10 cellular contexts compared by ENCODE assay signal in genomic region chr12:116539361-116539771, GRCh38. TPM values are rescaled to one million over a fixed set of nuclear protein-coding genes. Genes with fewer than 3 reads are reported as not detected.
A peak's percentile ranks its signal among the peaks of the same experiment; 100 is the strongest.
DNase-seq lines count a peak whose midpoint lies in the region; ATAC-seq and TF ChIP-seq lines count a peak whose summit lies in the region.
"Had no signal": no experiment of that assay in that cellular context is flagged by ENCODE, and none has a peak within 500 bp of the region (broad histone marks: within the 10 kb centered on the region; RNA-seq: fewer than 3 reads in every experiment).

No MANE protein-coding gene starts in this region.

- no peak for TF ChIP-seq CTCF in HCT116 (IDR thresholded peaks at IDR 0.05 in 2 of 3, conservative IDR thresholded peaks at IDR 0.05 in 1 of 3; ENCODE audit: borderline replicate concordance in 1 of 3, insufficient read depth in 1 of 3, low read depth in 2 of 3, low read length in 2 of 3)
- TF ChIP-seq CTCF in RWPE1 (conservative IDR thresholded peaks at IDR 0.05; ENCODE audit: low read depth), result no peak
- no peak for TF ChIP-seq CTCF in foreskin keratinocyte (conservative IDR thresholded peaks at IDR 0.05)

- H3K36me3 ChIP-seq in HCT116 (ENCODE audit: control insufficient read depth in 1 of 2, insufficient read depth in 2 of 2, low read length in 2 of 2), result no peaks in the 10 kb centered on the region
- no peaks in the 10 kb centered on the region for H3K36me3 ChIP-seq in CD8-positive, alpha-beta memory T cell (ENCODE audit: insufficient read depth, low read length)

- peak overlapping the region; percentile 48 for H3K4me2 ChIP-seq in HCT116 (ENCODE audit: low read length)

- no peak for DNase-seq in HCT116 (ENCODE audit: low read depth, low spot score)
- DNase-seq in RWPE1 (ENCODE audit: low spot score), result no peak
- peak in 1 of 2 donors; percentile 54 for DNase-seq in foreskin keratinocyte
- DNase-seq in activated CD8-positive, alpha-beta memory T cell treated with anti-CD3 and anti-CD28 coated beads, Interleukin-2, amount 50 U/mL, for 4 hours, result no peak
- no peak for DNase-seq in CD8-positive, alpha-beta memory T cell
- DNase-seq in NCI-H774 (lab: John Stamatoyannopoulos, UW), result no peak

- H3K27me3 ChIP-seq in HCT116 (ENCODE audit: insufficient read depth, low read length) (no peaks in the 10 kb centered on the region), foreskin keratinocyte (no peaks in the 10 kb centered on the region)
- no peaks in the 10 kb centered on the region for H3K27me3 ChIP-seq in CD8-positive, alpha-beta memory T cell (ENCODE audit: insufficient read depth, low read length, poor library complexity, severe bottlenecking)

- H3K4me3 Mint-ChIP-seq in CD8-positive, alpha-beta memory T cell, result no peak overlapping the region

- peaks cover 0 to 1% of the 10 kb centered on the region in 2 donors for H3K27me3 Mint-ChIP-seq in CD8-positive, alpha-beta memory T cell

- H3K27ac ChIP-seq in HCT116 (ENCODE audit: low read depth, low read length) (peak overlapping the region; percentile 29; the same call in 1 of the 2 replicates), RWPE1 (peak overlapping the region; percentile 68), foreskin keratinocyte (no peak overlapping the region), skin epidermis (peak overlapping the region in 15 of 21 experiments; percentile 3 to 69 (median 41))
- no peak overlapping the region for H3K27ac ChIP-seq in CD8-positive, alpha-beta memory T cell (ENCODE audit: low read depth, low read length)

- no peak for TF ChIP-seq POLR2A in HCT116 (IDR thresholded peaks at IDR 0.05; ENCODE audit: borderline replicate concordance, extremely low read depth, insufficient read depth, insufficient read length)

- no peaks in the 10 kb centered on the region for H3K9me3 Mint-ChIP-seq in CD8-positive, alpha-beta memory T cell
- H3K9me3 Mint-ChIP-seq: activated T-helper 2 cell treated with anti-CD3 and anti-CD28 coated beads, Interferon-gamma antibody, Interleukin-2, Interleukin-4, amounts not matched to agents 10 μg/mL and 5 μg/mL and 100 μg/mL, durations not matched to agents 14 hours and 24 hours and 36 hours had no signal

- no peaks in the 10 kb centered on the region for H4K20me1 ChIP-seq in HCT116 (ENCODE audit: insufficient read depth)

- peak overlapping the region; percentile 24; the same call in 1 of the 2 replicates for H3K9ac ChIP-seq in HCT116 (ENCODE audit: low read length)

- H3K4me1 ChIP-seq in HCT116 (ENCODE audit: control insufficient read depth in 1 of 2, insufficient read depth in 2 of 2, low read length in 2 of 2) (peaks cover 60 to 76% of the 10 kb centered on the region in 2 experiments), foreskin keratinocyte (peaks cover 19% of the 10 kb centered on the region)
- H3K4me1 ChIP-seq in CD8-positive, alpha-beta memory T cell (ENCODE audit: insufficient read depth, low read length), result no peaks in the 10 kb centered on the region

- H3K79me2 ChIP-seq in HCT116 (ENCODE audit: insufficient read depth, low read length), result peaks cover 8% of the 10 kb centered on the region

- no peaks in the 10 kb centered on the region for H3K9me2 ChIP-seq in HCT116 (ENCODE audit: insufficient read depth)

- no TSS peak for BruUV-seq in HCT116 (replicated peaks; lab: Mats Ljungman, UMichigan)

- RAD21 ChIA-PET in HCT116 (lab: Charles Lee; ENCODE audit: low non-redundant PET in 1 of 2, low total read pairs in 2 of 2, uncharacterized antibody in 2 of 2, unreplicated experiment in 2 of 2), result no interaction called here

- POLR2A ChIA-PET in HCT116 (lab: Charles Lee) (interaction anchor here (0.7 to 1.5 kb wide), 2 partner anchors 16 to 33 kb away, joined by 3 to 12 read pairs; no protein-coding TSS in a partner anchor), RWPE1 (lab: Yijun Ruan, JAX; ENCODE audit: low non-redundant PET) (interaction anchor here (0.8 kb wide), 1 partner anchor 22 kb away, joined by 3 read pairs; no protein-coding TSS in a partner anchor)
- POLR2A ChIA-PET in CD8-positive, alpha-beta memory T cell (lab: Charles Lee), result no interaction called here

- no peak overlapping the region for H2AFZ ChIP-seq in HCT116 (ENCODE audit: low read depth, low read length, poor library complexity, severe bottlenecking)

- ATAC-seq in HCT116 (no peak; the same call in 1 of the 2 replicates), foreskin keratinocyte (peak; percentile 52), HG03039 (IDR thresholded peaks at IDR 0.05; ENCODE audit: unreplicated experiment) (no peak)

- intact Hi-C loops in HCT116 (cut with micrococcal nuclease), result no loop called here

- no peaks in the 10 kb centered on the region for H3K36me3 Mint-ChIP-seq in CD8-positive, alpha-beta memory T cell

- peaks cover 10 to 20% (median 15%) of the 10 kb centered on the region in 3 donors for H3K4me1 Mint-ChIP-seq in CD8-positive, alpha-beta memory T cell

- H3K4me3 ChIP-seq in HCT116 (replicated peaks in 1 of 2; ENCODE audit: low read depth in 1 of 2, low read length in 2 of 2) (no peak overlapping the region), skin epidermis (no peak overlapping the region)
- H3K4me3 ChIP-seq in CD8-positive, alpha-beta memory T cell (ENCODE audit: low read length), result no peak overlapping the region

- no peak for TF ChIP-seq RAD21 in HCT116 (IDR thresholded peaks at IDR 0.05; ENCODE audit: low read depth)

- CTCF ChIA-PET in HCT116 (lab: Charles Lee) (no interaction called here), RWPE1 (lab: Yijun Ruan, JAX) (no interaction called here)
- CTCF ChIA-PET in CD8-positive, alpha-beta memory T cell (lab: Charles Lee), result no interaction called here

- peak overlapping the region in 1 of 8 donors; percentile 0 for H3K27ac Mint-ChIP-seq in CD8-positive, alpha-beta memory T cell
- H3K27ac Mint-ChIP-seq: activated T-helper 2 cell treated with anti-CD3 and anti-CD28 coated beads, Interferon-gamma antibody, Interleukin-2, Interleukin-4, amounts not matched to agents 10 μg/mL and 5 μg/mL and 100 μg/mL, durations not matched to agents 14 hours and 24 hours and 36 hours had no signal

- H3K9me3 ChIP-seq in HCT116 (ENCODE audit: control insufficient read depth in 1 of 2, insufficient read depth in 1 of 2, low read depth in 1 of 2, low read length in 2 of 2), result no peaks in the 10 kb centered on the region
- H3K9me3 ChIP-seq in CD8-positive, alpha-beta memory T cell (ENCODE audit: low read length), result no peaks in the 10 kb centered on the region

TF ChIP-seq in HCT116, 20 proteins besides CTCF, POLR2A, EP300 and RAD21:
- TF ChIP-seq YY1 (IDR thresholded peaks at IDR 0.05; ENCODE audit: extremely low read depth, insufficient replicate concordance, low read depth, low read length) (no peak), POLR2AphosphoS5 (IDR thresholded peaks at IDR 0.05; ENCODE audit: low read depth, low read length) (no peak), EGR1 (IDR thresholded peaks at IDR 0.05; ENCODE audit: low read depth) (no peak), ATF3 (IDR thresholded peaks at IDR 0.05) (no peak), SRF (IDR thresholded peaks at IDR 0.05; ENCODE audit: low read depth) (no peak), MAX (IDR thresholded peaks at IDR 0.05) (no peak)
- TF ChIP-seq, protein P1, sequence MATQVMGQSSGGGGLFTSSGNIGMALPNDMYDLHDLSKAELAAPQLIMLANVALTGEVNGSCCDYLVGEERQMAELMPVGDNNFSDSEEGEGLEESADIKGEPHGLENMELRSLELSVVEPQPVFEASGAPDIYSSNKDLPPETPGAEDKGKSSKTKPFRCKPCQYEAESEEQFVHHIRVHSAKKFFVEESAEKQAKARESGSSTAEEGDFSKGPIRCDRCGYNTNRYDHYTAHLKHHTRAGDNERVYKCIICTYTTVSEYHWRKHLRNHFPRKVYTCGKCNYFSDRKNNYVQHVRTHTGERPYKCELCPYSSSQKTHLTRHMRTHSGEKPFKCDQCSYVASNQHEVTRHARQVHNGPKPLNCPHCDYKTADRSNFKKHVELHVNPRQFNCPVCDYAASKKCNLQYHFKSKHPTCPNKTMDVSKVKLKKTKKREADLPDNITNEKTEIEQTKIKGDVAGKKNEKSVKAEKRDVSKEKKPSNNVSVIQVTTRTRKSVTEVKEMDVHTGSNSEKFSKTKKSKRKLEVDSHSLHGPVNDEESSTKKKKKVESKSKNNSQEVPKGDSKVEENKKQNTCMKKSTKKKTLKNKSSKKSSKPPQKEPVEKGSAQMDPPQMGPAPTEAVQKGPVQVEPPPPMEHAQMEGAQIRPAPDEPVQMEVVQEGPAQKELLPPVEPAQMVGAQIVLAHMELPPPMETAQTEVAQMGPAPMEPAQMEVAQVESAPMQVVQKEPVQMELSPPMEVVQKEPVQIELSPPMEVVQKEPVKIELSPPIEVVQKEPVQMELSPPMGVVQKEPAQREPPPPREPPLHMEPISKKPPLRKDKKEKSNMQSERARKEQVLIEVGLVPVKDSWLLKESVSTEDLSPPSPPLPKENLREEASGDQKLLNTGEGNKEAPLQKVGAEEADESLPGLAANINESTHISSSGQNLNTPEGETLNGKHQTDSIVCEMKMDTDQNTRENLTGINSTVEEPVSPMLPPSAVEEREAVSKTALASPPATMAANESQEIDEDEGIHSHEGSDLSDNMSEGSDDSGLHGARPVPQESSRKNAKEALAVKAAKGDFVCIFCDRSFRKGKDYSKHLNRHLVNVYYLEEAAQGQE (IDR thresholded peaks at IDR 0.05; ENCODE audit: low read depth), result no peak

RNA-seq across cellular contexts. Expression of gene MAP1LC3B2, which starts 19.8 kb away (rescaled TPM):
- total RNA-seq in HCT116 (2021; ENCODE audit: unreplicated experiment) (4.7 TPM), foreskin keratinocyte (0.54 and 1.1 TPM in 2 replicates)
- polyA plus RNA-seq in HCT116 (2012), result 12.0 and 15.5 TPM in 2 replicates
- 1.9 and 2.3 TPM in 2 replicates for polyA plus RNA-seq in foreskin keratinocyte
- 1 to 10 TPM in 1 of 2 experiments, under 1 TPM in 1; 0.96 to 1.7 TPM for total RNA-seq in CD8-positive, alpha-beta memory T cell
- polyA plus RNA-seq in CD8-positive, alpha-beta memory T cell, result 5.8 TPM
- total RNA-seq: epithelial cell of proximal tubule had no signal

Comparison
In these comparisons a context has a peak if more than half of its experiments do, and no peak if none do; other contexts are left out.
1. H3K27ac ChIP-seq: peak in HCT116 (single experiment), RWPE1 (single experiment) and skin epidermis (15 of 21); none in foreskin keratinocyte (single experiment) and CD8-positive, alpha-beta memory T cell (single experiment).